Comparison of ENCODE assay signal across 15 cellular contexts in the genomic region with DNA sequence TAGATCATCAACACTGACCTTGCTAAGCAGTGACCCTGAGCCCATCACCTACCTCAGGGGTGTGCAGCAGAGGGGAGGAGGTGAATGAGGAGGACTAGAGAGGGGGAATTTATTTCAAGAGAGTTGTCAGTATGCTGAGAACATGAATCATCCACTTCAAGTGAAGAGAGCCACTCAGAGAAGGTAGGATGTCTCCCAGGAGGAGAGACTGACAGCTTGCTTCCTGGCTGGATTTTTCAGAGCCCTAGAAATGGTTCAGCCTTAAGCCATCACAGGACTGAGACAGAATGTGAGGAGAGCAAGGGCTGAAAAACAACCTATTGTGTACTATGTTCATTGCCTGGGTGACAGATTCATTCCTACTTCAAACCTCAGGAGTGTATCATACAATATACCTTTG. TPM values are rescaled to one million over a fixed set of nuclear protein-coding genes. Genes with fewer than 3 reads are reported as not detected.
DNase-seq lines count a peak whose midpoint lies in the region; ATAC-seq and TF ChIP-seq lines count a peak whose summit lies in the region.
"Had no signal": no experiment of that assay in that cellular context is flagged by ENCODE, and none has a peak within 500 bp of the region (broad histone marks: within the 10 kb centered on the region; RNA-seq: fewer than 3 reads in every experiment).

No MANE protein-coding gene starts in this region.

- H2AFZ ChIP-seq in PC-9: no peak overlapping the region

- CTCF ChIA-PET in Calu3 (lab: Charles Lee): interaction anchor here (2.1 to 2.3 kb wide), 2 partner anchors 10 to 36 kb away, joined by 7 to 11 read pairs; no protein-coding TSS in a partner anchor
- CTCF ChIA-PET in PC-9 (lab: Charles Lee): no interaction called here

- no TSS peak for BruUV-seq in Calu3 (replicated peaks; lab: Mats Ljungman, UMichigan)
- BruUV-seq in PC-9 (replicated peaks; lab: Mats Ljungman, UMichigan): no TSS peak

- H3K27ac ChIP-seq in PC-9 (peak overlapping the region; percentile 94), mesodermal cell (ENCODE audit: low read depth, low read length, severe bottlenecking) (peak overlapping the region; percentile 46)
- H3K27ac ChIP-seq: uterus had no signal

- ATAC-seq in HG03342 (IDR thresholded peaks at IDR 0.05; ENCODE audit: unreplicated experiment): no peak
- ATAC-seq: right cardiac atrium, WTC11 had no signal

- peaks cover 88% of the 10 kb centered on the region for H3K4me1 ChIP-seq in PC-9 (replicated peaks; ENCODE audit: insufficient read depth)
- peaks cover 71% of the 10 kb centered on the region for H3K4me1 ChIP-seq in mesodermal cell (ENCODE audit: control insufficient read depth, insufficient read depth, low read length, poor library complexity, severe bottlenecking)

- no peaks in the 10 kb centered on the region for H3K27me3 ChIP-seq in PC-9 (ENCODE audit: insufficient read depth, low read depth)
- H3K27me3 ChIP-seq: uterus had no signal

- no peaks in the 10 kb centered on the region for H3K9me3 ChIP-seq in PC-9 (ENCODE audit: insufficient read depth, low read depth)
- H3K9me3 ChIP-seq in mesodermal cell (ENCODE audit: control insufficient read depth, low read length): no peaks in the 10 kb centered on the region
- H3K9me3 ChIP-seq: uterus had no signal

- peaks cover 100% of the 10 kb centered on the region for H3K4me1 Mint-ChIP-seq in Calu3 (ENCODE audit: low read depth, unreplicated experiment)

- no peaks in the 10 kb centered on the region for H4K20me1 ChIP-seq in PC-9 (ENCODE audit: insufficient read depth)

- H3K27ac Mint-ChIP-seq in Calu3 (ENCODE audit: unreplicated experiment): peak overlapping the region; percentile 35
- H3K27ac Mint-ChIP-seq: activated naive CD4-positive, alpha-beta T cell treated with anti-CD3 and anti-CD28 coated beads, Interleukin-2, amount 10 ng/mL, durations not matched to agents 7 days and 5 days; CD4-positive, alpha-beta T cell; WTC11 had no signal

- TF ChIP-seq CTCF in Calu3 (IDR thresholded peaks at IDR 0.05; ENCODE audit: unreplicated experiment): no peak
- no peak for TF ChIP-seq CTCF in PC-9 (conservative IDR thresholded peaks at IDR 0.05)

- H3K9me2 ChIP-seq in PC-9 (ENCODE audit: insufficient read depth): no peaks in the 10 kb centered on the region

- peak overlapping the region; percentile 11 for H3K4me2 ChIP-seq in PC-9

- no peaks in the 10 kb centered on the region for H3K27me3 Mint-ChIP-seq in Calu3 (ENCODE audit: unreplicated experiment)
- H3K27me3 Mint-ChIP-seq: activated naive CD4-positive, alpha-beta T cell treated with anti-CD3 and anti-CD28 coated beads, Interleukin-2, amount 10 ng/mL, durations not matched to agents 7 days and 5 days; CD4-positive, alpha-beta T cell had no signal

- POLR2A ChIA-PET in PC-9 (lab: Charles Lee; ENCODE audit: unreplicated experiment): interaction anchor here (1.0 kb wide), 1 partner anchor 37 kb away, joined by 3 read pairs; no protein-coding TSS in a partner anchor

- H3K36me3 ChIP-seq in PC-9 (ENCODE audit: low read depth) (no peaks in the 10 kb centered on the region), mesodermal cell (ENCODE audit: control insufficient read depth, insufficient read depth, low read length) (no peaks in the 10 kb centered on the region)
- H3K36me3 ChIP-seq: uterus had no signal

- H3K4me3 Mint-ChIP-seq in Calu3 (ENCODE audit: low read depth, unreplicated experiment): no peak overlapping the region
- H3K4me3 Mint-ChIP-seq: activated naive CD4-positive, alpha-beta T cell treated with anti-CD3 and anti-CD28 coated beads, Interleukin-2, amount 10 ng/mL, durations not matched to agents 7 days and 5 days; CD4-positive, alpha-beta T cell; WTC11 had no signal

- H3K4me3 ChIP-seq in PC-9 (no peak overlapping the region), mesodermal cell (ENCODE audit: extremely low read depth, insufficient read depth, low read length, poor library complexity, severe bottlenecking) (no peak overlapping the region)
- H3K4me3 ChIP-seq: uterus had no signal

- H3K36me3 Mint-ChIP-seq in Calu3 (ENCODE audit: insufficient read depth, unreplicated experiment): peaks cover 54% of the 10 kb centered on the region
- H3K36me3 Mint-ChIP-seq: activated naive CD4-positive, alpha-beta T cell treated with anti-CD3 and anti-CD28 coated beads, Interleukin-2, amount 10 ng/mL, durations not matched to agents 7 days and 5 days; WTC11 had no signal

- no peaks in the 10 kb centered on the region for H3K79me2 ChIP-seq in PC-9 (ENCODE audit: low read depth)

- intact Hi-C loops in Calu3 (cut with micrococcal nuclease; ENCODE audit: unreplicated experiment) (no loop called here), PC-9 (cut with micrococcal nuclease; ENCODE audit: unreplicated experiment) (no loop called here)

- no peak for DNase-seq in Calu3
- DNase-seq in HT1080 (ENCODE audit: low read depth): peak; percentile 67
- no peak for DNase-seq in PC-9
- DNase-seq in activated effector memory CD4-positive, alpha-beta T cell treated with anti-CD3 and anti-CD28 coated beads, Interleukin-2, amount 50 U/mL, for 16 hours: no peak
- DNase-seq in medulla oblongata (ENCODE audit: extremely low spot score): no peak
- DNase-seq: activated naive CD4-positive, alpha-beta T cell treated with anti-CD3 and anti-CD28 coated beads, Interleukin-2, amount 10 ng/mL, durations not matched to agents 7 days and 5 days; CD4-positive, alpha-beta T cell; GF-D8; NCI-H1694; right cardiac atrium; stimulated activated CD4-positive, alpha-beta T cell treated with anti-CD3 and anti-CD28 coated beads, Interleukin-4, amount 100 ng/mL, for 1 hour; uterus had no signal

- H3F3A ChIP-seq in PC-9 (ENCODE audit: insufficient read depth, low read depth): peaks cover 60% of the 10 kb centered on the region

- no peaks in the 10 kb centered on the region for H3K9me3 Mint-ChIP-seq in Calu3 (ENCODE audit: low read depth, unreplicated experiment)
- H3K9me3 Mint-ChIP-seq: activated naive CD4-positive, alpha-beta T cell treated with anti-CD3 and anti-CD28 coated beads, Interleukin-2, amount 10 ng/mL, durations not matched to agents 7 days and 5 days; CD4-positive, alpha-beta T cell; WTC11 had no signal

RNA-seq across cellular contexts. Expression of a gene that starts 34.8 kb away (rescaled TPM):
- total RNA-seq in Calu3 (2022) (291 and 303 TPM in 2 replicates), PC-9 (2021) (91.3 and 101 TPM in 2 replicates)
- 82.5 and 86.8 TPM in 2 replicates for total RNA-seq in HT1080 (2014; rRNA removed; shearing (Covaris generic))
- polyA plus RNA-seq in HT1080 (2015; cell fraction: cytosol; rRNA removed): 30.7 and 31.3 TPM in 2 replicates
- polyA plus RNA-seq in HT1080 (2015; cell fraction: nucleus; rRNA removed): 584 and 668 TPM in 2 replicates
- 71.1 TPM for polyA plus RNA-seq in mesodermal cell (2013, experiment 1 of 2)
- polyA plus RNA-seq in mesodermal cell (2013, experiment 2 of 2): 69.7 TPM
